9 cellular contexts compared by ENCODE assay signal in the genomic region with DNA sequence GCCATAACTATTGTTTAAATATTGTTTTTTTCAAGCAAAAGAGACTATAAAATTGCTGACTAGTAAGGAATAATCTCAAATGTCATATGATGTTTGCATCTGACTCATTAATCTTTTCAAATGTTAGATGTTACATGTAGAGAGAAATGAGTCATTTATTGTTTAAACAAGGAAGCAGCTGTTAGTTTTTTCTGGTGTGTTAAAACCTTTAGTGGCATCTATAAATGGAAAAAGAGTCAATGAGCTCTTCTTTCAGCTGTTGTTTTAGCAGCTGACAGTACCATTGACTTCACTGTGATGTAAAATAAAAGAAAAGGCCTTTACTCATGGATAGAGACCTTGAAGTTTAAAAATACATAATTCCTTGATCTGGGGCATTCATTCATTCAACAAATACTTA. TPM values are rescaled to one million over a fixed set of nuclear protein-coding genes. Genes with fewer than 3 reads are reported as not detected.
DNase-seq lines count a peak whose midpoint lies in the region; ATAC-seq and TF ChIP-seq lines count a peak whose summit lies in the region.
"Had no signal": no experiment of that assay in that cellular context is flagged by ENCODE, and none has a peak within 500 bp of the region (broad histone marks: within the 10 kb centered on the region; RNA-seq: fewer than 3 reads in every experiment).

No MANE protein-coding gene starts in this region.

- DNase-seq in Panc1 (ENCODE audit: low read depth, low spot score) (peak; percentile 71), foreskin fibroblast (peak; percentile 26 to 54), suprapubic skin (ENCODE audit: low spot score in 2 of 2) (no peak)
- DNase-seq in activated naive CD4-positive, alpha-beta T cell (lab: John Stamatoyannopoulos, UW) = no peak
- DNase-seq: T-helper 9 cell had no signal

- no peaks in the 10 kb centered on the region for H3K9me3 ChIP-seq in HEK293 (ENCODE audit: control insufficient read depth, insufficient read depth, low read depth, low read length)
- H3K9me3 ChIP-seq in Panc1 (ENCODE audit: control insufficient read depth, insufficient read depth, low read depth, low read length) = no peaks in the 10 kb centered on the region
- H3K9me3 ChIP-seq in suprapubic skin = no peaks in the 10 kb centered on the region

- BruUV-seq in Panc1 (replicated peaks; lab: Mats Ljungman, UMichigan) = no TSS peak

- peak overlapping the region; percentile 47 for H2AFZ ChIP-seq in ACC112 (ENCODE audit: low read length, unreplicated experiment)

- H3K36me3 ChIP-seq in ACC112 (ENCODE audit: insufficient read depth, low read length) (peaks cover 4% of the 10 kb centered on the region; the same call in 1 of the 2 replicates), HEK293 (ENCODE audit: control insufficient read depth in 2 of 2, insufficient read depth in 1 of 2, low read length in 2 of 2) (peaks cover 0 to 7% of the 10 kb centered on the region in 2 experiments; a peak in 1 of 3 replicates), Panc1 (ENCODE audit: control insufficient read depth, insufficient read depth, low read length) (no peaks in the 10 kb centered on the region), suprapubic skin (peaks cover 20% of the 10 kb centered on the region)

- no peak for TF ChIP-seq POLR2A in suprapubic skin (IDR thresholded peaks at IDR 0.05)

- ATAC-seq in Panc1 (peak; percentile 73), HG02970 (IDR thresholded peaks at IDR 0.05; ENCODE audit: low FRiP score, unreplicated experiment) (no peak), GM21423 (IDR thresholded peaks at IDR 0.05; ENCODE audit: unreplicated experiment) (no peak)

- no peak for TF ChIP-seq EP300 in suprapubic skin (IDR thresholded peaks at IDR 0.05)

- H3K4me1 ChIP-seq in ACC112 (ENCODE audit: control insufficient read depth, insufficient read depth, low read length, unreplicated experiment) = peaks cover 23% of the 10 kb centered on the region
- H3K4me1 ChIP-seq in HEK293 (ENCODE audit: control insufficient read depth, insufficient read depth, low read length) = peaks cover 13% of the 10 kb centered on the region
- H3K4me1 ChIP-seq in Panc1 (ENCODE audit: control insufficient read depth, insufficient read depth, low read length) = peaks cover 13% of the 10 kb centered on the region
- no peaks in the 10 kb centered on the region for H3K4me1 ChIP-seq in suprapubic skin

- CTCF ChIA-PET in HEK293 (lab: Yijun Ruan, JAX) = interaction anchor here (0.6 kb wide), 1 partner anchor 375 kb away, joined by 3 read pairs; no protein-coding TSS in a partner anchor
- CTCF ChIA-PET in Panc1 (lab: Charles Lee) = no interaction called here

- POLR2A ChIA-PET in HEK293 (lab: Yijun Ruan, JAX) = interaction anchor here (0.6 kb wide), 1 partner anchor 1062 kb away, joined by 6 read pairs; no protein-coding TSS in a partner anchor
- POLR2A ChIA-PET in Panc1 (lab: Charles Lee) = interaction anchor here (0.5 to 0.6 kb wide), 2 partner anchors 44 to 319 kb away, joined by 3 read pairs; a partner anchor contains a TSS

- H3K27me3 ChIP-seq in ACC112 (ENCODE audit: insufficient read depth, low read length) (no peaks in the 10 kb centered on the region), Panc1 (ENCODE audit: control insufficient read depth, insufficient read depth, low read length) (no peaks in the 10 kb centered on the region), suprapubic skin (no peaks in the 10 kb centered on the region)

- in situ Hi-C loops in Panc1 (cut with HindIII; ENCODE audit: low pct_unique_long_range_greater_than_20kb, low sequenced_read_pairs) = no loop called here

- TF ChIP-seq CTCF in HEK293 (tag by site-specific recombination; IDR thresholded peaks at IDR 0.05) (no peak), Panc1 (IDR thresholded peaks at IDR 0.05) (no peak), foreskin fibroblast (IDR thresholded peaks at IDR 0.05; ENCODE audit: low read depth, low read length) (no peak), suprapubic skin (IDR thresholded peaks at IDR 0.05) (no peak)

- no peak overlapping the region for H3K4me3 ChIP-seq in ACC112 (ENCODE audit: low read depth, low read length)
- no peak overlapping the region for H3K4me3 ChIP-seq in HEK293 (ENCODE audit: low read depth, low read length)
- no peak overlapping the region for H3K4me3 ChIP-seq in Panc1 (ENCODE audit: low read depth in 2 of 2, low read length in 2 of 2)
- no peak overlapping the region for H3K4me3 ChIP-seq in foreskin fibroblast (ENCODE audit: low read depth in 1 of 2, low read length in 2 of 2)
- H3K4me3 ChIP-seq in suprapubic skin = no peak overlapping the region

- intact Hi-C loops in Panc1 (cut with micrococcal nuclease; ENCODE audit: unreplicated experiment) = no loop called here

- peak overlapping the region; percentile 80 for H3K27ac ChIP-seq in ACC112 (ENCODE audit: low read depth, low read length)
- no peak overlapping the region for H3K27ac ChIP-seq in HEK293 (ENCODE audit: extremely low read depth, low read depth, low read length)
- H3K27ac ChIP-seq in Panc1 (ENCODE audit: low read length) = no peak overlapping the region
- H3K27ac ChIP-seq in suprapubic skin = no peak overlapping the region

- H3K79me2 ChIP-seq in ACC112 (ENCODE audit: control insufficient read depth, insufficient read depth, low read length, unreplicated experiment) = no peaks in the 10 kb centered on the region

TF ChIP-seq in HEK293, 187 proteins besides CTCF, POLR2A, EP300 and RAD21 (continues in another document):
- peak; percentile 56; the same call in 1 of the 2 replicates for TF ChIP-seq TRIM28 (IDR thresholded peaks at IDR 0.05; ENCODE audit: borderline replicate concordance, low read length)
- no peak for TF ChIP-seq ZFP3 (tag by site-specific recombination; IDR thresholded peaks at IDR 0.05; ENCODE audit: low read depth)
- TF ChIP-seq, protein P1, sequence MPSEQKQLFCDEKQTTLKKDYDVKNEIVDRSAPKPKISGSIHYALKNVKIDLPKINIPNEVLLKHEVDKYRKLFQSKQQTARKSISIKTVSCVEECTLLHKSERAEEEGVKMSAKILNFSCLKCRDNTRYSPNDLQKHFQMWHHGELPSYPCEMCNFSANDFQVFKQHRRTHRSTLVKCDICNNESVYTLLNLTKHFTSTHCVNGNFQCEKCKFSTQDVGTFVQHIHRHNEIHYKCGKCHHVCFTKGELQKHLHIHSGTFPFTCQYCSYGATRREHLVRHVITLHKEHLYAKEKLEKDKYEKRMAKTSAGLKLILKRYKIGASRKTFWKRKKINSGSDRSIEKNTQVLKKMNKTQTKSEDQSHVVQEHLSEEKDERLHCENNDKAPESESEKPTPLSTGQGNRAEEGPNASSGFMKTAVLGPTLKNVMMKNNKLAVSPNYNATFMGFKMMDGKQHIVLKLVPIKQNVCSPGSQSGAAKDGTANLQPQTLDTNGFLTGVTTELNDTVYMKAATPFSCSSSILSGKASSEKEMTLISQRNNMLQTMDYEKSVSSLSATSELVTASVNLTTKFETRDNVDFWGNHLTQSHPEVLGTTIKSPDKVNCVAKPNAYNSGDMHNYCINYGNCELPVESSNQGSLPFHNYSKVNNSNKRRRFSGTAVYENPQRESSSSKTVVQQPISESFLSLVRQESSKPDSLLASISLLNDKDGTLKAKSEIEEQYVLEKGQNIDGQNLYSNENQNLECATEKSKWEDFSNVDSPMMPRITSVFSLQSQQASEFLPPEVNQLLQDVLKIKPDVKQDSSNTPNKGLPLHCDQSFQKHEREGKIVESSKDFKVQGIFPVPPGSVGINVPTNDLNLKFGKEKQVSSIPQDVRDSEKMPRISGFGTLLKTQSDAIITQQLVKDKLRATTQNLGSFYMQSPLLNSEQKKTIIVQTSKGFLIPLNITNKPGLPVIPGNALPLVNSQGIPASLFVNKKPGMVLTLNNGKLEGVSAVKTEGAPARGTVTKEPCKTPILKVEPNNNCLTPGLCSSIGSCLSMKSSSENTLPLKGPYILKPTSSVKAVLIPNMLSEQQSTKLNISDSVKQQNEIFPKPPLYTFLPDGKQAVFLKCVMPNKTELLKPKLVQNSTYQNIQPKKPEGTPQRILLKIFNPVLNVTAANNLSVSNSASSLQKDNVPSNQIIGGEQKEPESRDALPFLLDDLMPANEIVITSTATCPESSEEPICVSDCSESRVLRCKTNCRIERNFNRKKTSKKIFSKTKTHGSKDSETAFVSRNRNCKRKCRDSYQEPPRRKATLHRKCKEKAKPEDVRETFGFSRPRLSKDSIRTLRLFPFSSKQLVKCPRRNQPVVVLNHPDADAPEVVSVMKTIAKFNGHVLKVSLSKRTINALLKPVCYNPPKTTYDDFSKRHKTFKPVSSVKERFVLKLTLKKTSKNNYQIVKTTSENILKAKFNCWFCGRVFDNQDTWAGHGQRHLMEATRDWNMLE (tag by site-specific recombination; conservative IDR thresholded peaks at IDR 0.05; ENCODE audit: low read depth) = no peak
- no peak for TF ChIP-seq TCF7L2 (IDR thresholded peaks at IDR 0.05; ENCODE audit: borderline replicate concordance, low read depth, low read length)
- TF ChIP-seq ZNF423 (tag by site-specific recombination; IDR thresholded peaks at IDR 0.05) = no peak
- TF ChIP-seq KLF10 (tag by site-specific recombination; IDR thresholded peaks at IDR 0.05) = 0 out of 2 replicates have a peak, but pooled peaks have one; percentile 23
- TF ChIP-seq, protein P2, sequence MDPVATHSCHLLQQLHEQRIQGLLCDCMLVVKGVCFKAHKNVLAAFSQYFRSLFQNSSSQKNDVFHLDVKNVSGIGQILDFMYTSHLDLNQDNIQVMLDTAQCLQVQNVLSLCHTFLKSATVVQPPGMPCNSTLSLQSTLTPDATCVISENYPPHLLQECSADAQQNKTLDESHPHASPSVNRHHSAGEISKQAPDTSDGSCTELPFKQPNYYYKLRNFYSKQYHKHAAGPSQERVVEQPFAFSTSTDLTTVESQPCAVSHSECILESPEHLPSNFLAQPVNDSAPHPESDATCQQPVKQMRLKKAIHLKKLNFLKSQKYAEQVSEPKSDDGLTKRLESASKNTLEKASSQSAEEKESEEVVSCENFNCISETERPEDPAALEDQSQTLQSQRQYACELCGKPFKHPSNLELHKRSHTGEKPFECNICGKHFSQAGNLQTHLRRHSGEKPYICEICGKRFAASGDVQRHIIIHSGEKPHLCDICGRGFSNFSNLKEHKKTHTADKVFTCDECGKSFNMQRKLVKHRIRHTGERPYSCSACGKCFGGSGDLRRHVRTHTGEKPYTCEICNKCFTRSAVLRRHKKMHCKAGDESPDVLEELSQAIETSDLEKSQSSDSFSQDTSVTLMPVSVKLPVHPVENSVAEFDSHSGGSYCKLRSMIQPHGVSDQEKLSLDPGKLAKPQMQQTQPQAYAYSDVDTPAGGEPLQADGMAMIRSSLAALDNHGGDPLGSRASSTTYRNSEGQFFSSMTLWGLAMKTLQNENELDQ (tag by site-specific recombination; IDR thresholded peaks at IDR 0.05; ENCODE audit: low read depth) = no peak
- peak; percentile 84 for TF ChIP-seq ZNF629 (tag by site-specific recombination; IDR thresholded peaks at IDR 0.05)
- TF ChIP-seq ZNF239 (tag by site-specific recombination; IDR thresholded peaks at IDR 0.05) = no peak
- no peak for TF ChIP-seq ZNF16 (tag by site-specific recombination; IDR thresholded peaks at IDR 0.05; ENCODE audit: low read depth)

RNA-seq across cellular contexts. Expression of a gene that starts 1.8 kb away (rescaled TPM):
- total RNA-seq in Panc1 (2021; ENCODE audit: unreplicated experiment) (0.72 TPM), suprapubic skin (1 to 10 TPM in 1 of 4 donors, under 1 TPM in 3; 0.36 to 1.2 (median 0.58) TPM)
- polyA plus RNA-seq in Panc1 (2012; ENCODE audit: insufficient read length) = 0.22 TPM

RNA-seq across cellular contexts. Expression of a gene that starts 28.4 kb away (rescaled TPM):
- total RNA-seq in Panc1 (2021; ENCODE audit: unreplicated experiment) (7.5 TPM), suprapubic skin (10 to 100 TPM in 2 of 4 donors, 1 to 10 TPM in 2; 4.3 to 24.1 (median 9.8) TPM)
- 4.7 TPM for polyA plus RNA-seq in Panc1 (2012; ENCODE audit: insufficient read length)

Comparison
In these comparisons a context has a peak if more than half of its experiments do, and no peak if none do; other contexts are left out.
1. DNase-seq: peak in Panc1 (single experiment) and foreskin fibroblast (2 of 2); none in activated naive CD4-positive, alpha-beta T cell (0 of 4) and suprapubic skin (0 of 2).